8 cellular contexts compared by ENCODE assay signal in genomic region chr19:55341191-55342043, GRCh38. TPM values are rescaled to one million over a fixed set of nuclear protein-coding genes. Genes with fewer than 3 reads are reported as not detected.
DNase-seq lines count a peak whose midpoint lies in the region; ATAC-seq and TF ChIP-seq lines count a peak whose summit lies in the region.

No MANE protein-coding gene starts in this region.

- TF ChIP-seq EP300 in esophagus muscularis mucosa (IDR thresholded peaks at IDR 0.05) = no peak

- H3K27ac Mint-ChIP-seq in natural killer cell = peak overlapping the region; percentile 96 to 99

- H3K27ac ChIP-seq in esophagus muscularis mucosa (replicated peaks in 1 of 4) = peak overlapping the region in 3 of 4 donors; percentile 91 to 97 (median 92)
- no peak overlapping the region for H3K27ac ChIP-seq in stomach smooth muscle (ENCODE audit: low read length)

- H3K4me3 Mint-ChIP-seq in natural killer cell = peak overlapping the region; percentile 84

- H3K9me3 ChIP-seq in esophagus muscularis mucosa (no peaks in the 10 kb centered on the region), stomach smooth muscle (ENCODE audit: control insufficient read depth in 2 of 2, low read length in 2 of 2) (no peaks in the 10 kb centered on the region)

- intact Hi-C loops in esophagus muscularis mucosa (cut with DNase I) (loop anchor here (5.0 kb wide), 2 partner anchors 39 to 41 kb away; partner anchors contain the start of gene TMEM238), natural killer cell (cut with micrococcal nuclease) (no loop called here)

- 46% methylated on average over 22 of the region's 36 CpGs for WGBS in esophagus muscularis mucosa

- ATAC-seq in natural killer cell (no peak), GM21526 (IDR thresholded peaks at IDR 0.05; ENCODE audit: low FRiP score, unreplicated experiment) (no peak)

- peaks cover 0 to 3% (median 0%) of the 10 kb centered on the region in 4 donors for H3K27me3 ChIP-seq in esophagus muscularis mucosa
- H3K27me3 ChIP-seq in stomach smooth muscle (ENCODE audit: control insufficient read depth in 1 of 2, insufficient read depth in 2 of 2, low read length in 2 of 2) = peaks cover 0 to 4% of the 10 kb centered on the region in 2 donors

- H3K4me3 ChIP-seq in esophagus muscularis mucosa = peak overlapping the region; percentile 76 to 91 (median 84)
- peak overlapping the region; percentile 86 to 88 for H3K4me3 ChIP-seq in stomach smooth muscle (ENCODE audit: low read length in 2 of 2)

- peak overlapping the region in 1 of 2 donors; percentile 84 for H3K9ac ChIP-seq in stomach smooth muscle (ENCODE audit: low read length in 2 of 2)

- TF ChIP-seq CTCF in GM20000 (IDR thresholded peaks at IDR 0.05; ENCODE audit: extremely low read depth, missing control alignments) (no peak), esophagus muscularis mucosa (IDR thresholded peaks at IDR 0.05) (no peak), natural killer cell (IDR thresholded peaks at IDR 0.05) (no peak)

- H3K9me3 Mint-ChIP-seq in natural killer cell = no peaks in the 10 kb centered on the region

- DNase-seq in A172 (ENCODE audit: low spot score) (peak; percentile 83), GM20000 (ENCODE audit: low spot score) (peak; percentile 94), NCI-H69 (lab: John Stamatoyannopoulos, UW) (peak; percentile 94), esophagus muscularis mucosa (ENCODE audit: extremely low spot score) (no peak), natural killer cell (no peak)
- DNase-seq in activated CD8-positive, alpha-beta memory T cell treated with anti-CD3 and anti-CD28 coated beads for 48 hours (ENCODE audit: low read depth in 2 of 3, low spot score in 2 of 3) = peak; percentile 32 to 48 (median 38)

- no peaks in the 10 kb centered on the region for H3K36me3 Mint-ChIP-seq in natural killer cell

- H3K4me1 ChIP-seq in esophagus muscularis mucosa (peaks cover 17 to 44% (median 39%) of the 10 kb centered on the region in 4 donors), stomach smooth muscle (ENCODE audit: control insufficient read depth, insufficient read depth, low read length) (peaks cover 29% of the 10 kb centered on the region)

- H3K4me1 Mint-ChIP-seq in natural killer cell = peaks cover 18 to 41% of the 10 kb centered on the region in 2 donors

- H3K36me3 ChIP-seq in esophagus muscularis mucosa (peaks cover 0 to 38% (median 23%) of the 10 kb centered on the region in 4 donors), stomach smooth muscle (ENCODE audit: control insufficient read depth in 2 of 2, insufficient read depth in 2 of 2, low read length in 2 of 2) (peaks cover 4% of the 10 kb centered on the region in 2 donors)

- TF ChIP-seq POLR2A in esophagus muscularis mucosa (IDR thresholded peaks at IDR 0.05; ENCODE audit: low read depth) = no peak

- H3K27me3 Mint-ChIP-seq in natural killer cell (ENCODE audit: low read depth in 2 of 2) = peaks cover 0 to 3% of the 10 kb centered on the region in 2 donors

RNA-seq across cellular contexts. Expression of gene KMT5C, which starts 1.7 kb away (rescaled TPM):
- 19.1 and 19.8 TPM in 2 replicates for total RNA-seq in A172 (2014; rRNA removed; shearing (Covaris generic))
- total RNA-seq in esophagus muscularis mucosa (1 to 10 TPM; 5.0 to 8.7 (median 8.1) TPM), natural killer cell (100 to 1,000 TPM in 1 of 3 donors, 10 to 100 TPM in 2; 44.5 to 147 (median 46.8) TPM)

RNA-seq across cellular contexts. Expression of gene COX6B2, which starts 13.1 kb away (rescaled TPM):
- total RNA-seq in A172 (2014; rRNA removed; shearing (Covaris generic)) = 0.28 TPM in 1 of 2 replicates, not detected in the other
- total RNA-seq in esophagus muscularis mucosa (under 1 TPM in 1 of 4 donors, not detected in 3; 0.19 TPM), natural killer cell (1 to 10 TPM in 1 of 3 donors, under 1 TPM in 1, not detected in 1; 0.26 to 6.5 TPM)

RNA-seq across cellular contexts. Expression of gene TMEM150B, which starts 16.3 kb away (rescaled TPM):
- total RNA-seq in A172 (2014; rRNA removed; shearing (Covaris generic)) = not detected in 2 replicates
- total RNA-seq in esophagus muscularis mucosa (1 to 10 TPM in 3 of 4 donors, under 1 TPM in 1; 0.83 to 5.2 (median 2.7) TPM), natural killer cell (1 to 10 TPM in 1 of 3 donors, under 1 TPM in 1, not detected in 1; 0.87 to 2.1 TPM)

RNA-seq across cellular contexts. Expression of gene GARIN5B, which starts 21.6 kb away (rescaled TPM):
- not detected in 2 replicates for total RNA-seq in A172 (2014; rRNA removed; shearing (Covaris generic))
- total RNA-seq in esophagus muscularis mucosa (not detected), natural killer cell (not detected)

RNA-seq across cellular contexts. Expression of gene IL11, which starts 28.8 kb away (rescaled TPM):
- 8.4 and 9.4 TPM in 2 replicates for total RNA-seq in A172 (2014; rRNA removed; shearing (Covaris generic))
- total RNA-seq in esophagus muscularis mucosa = under 1 TPM in 2 of 4 donors, not detected in 2; 0.33 to 0.34 TPM
- under 1 TPM; 0.14 to 0.35 (median 0.27) TPM for total RNA-seq in natural killer cell

Comparison
In these comparisons a context has a peak if more than half of its experiments do, and no peak if none do; other contexts are left out.
1. DNase-seq: peak in A172 (single experiment), GM20000 (single experiment), NCI-H69 (single experiment) and activated CD8-positive, alpha-beta memory T cell treated with anti-CD3 and anti-CD28 coated beads for 48 hours (3 of 3); none in esophagus muscularis mucosa (single experiment) and natural killer cell (single experiment).